ENCODE assay signal across 15 cellular contexts in the genomic region with DNA sequence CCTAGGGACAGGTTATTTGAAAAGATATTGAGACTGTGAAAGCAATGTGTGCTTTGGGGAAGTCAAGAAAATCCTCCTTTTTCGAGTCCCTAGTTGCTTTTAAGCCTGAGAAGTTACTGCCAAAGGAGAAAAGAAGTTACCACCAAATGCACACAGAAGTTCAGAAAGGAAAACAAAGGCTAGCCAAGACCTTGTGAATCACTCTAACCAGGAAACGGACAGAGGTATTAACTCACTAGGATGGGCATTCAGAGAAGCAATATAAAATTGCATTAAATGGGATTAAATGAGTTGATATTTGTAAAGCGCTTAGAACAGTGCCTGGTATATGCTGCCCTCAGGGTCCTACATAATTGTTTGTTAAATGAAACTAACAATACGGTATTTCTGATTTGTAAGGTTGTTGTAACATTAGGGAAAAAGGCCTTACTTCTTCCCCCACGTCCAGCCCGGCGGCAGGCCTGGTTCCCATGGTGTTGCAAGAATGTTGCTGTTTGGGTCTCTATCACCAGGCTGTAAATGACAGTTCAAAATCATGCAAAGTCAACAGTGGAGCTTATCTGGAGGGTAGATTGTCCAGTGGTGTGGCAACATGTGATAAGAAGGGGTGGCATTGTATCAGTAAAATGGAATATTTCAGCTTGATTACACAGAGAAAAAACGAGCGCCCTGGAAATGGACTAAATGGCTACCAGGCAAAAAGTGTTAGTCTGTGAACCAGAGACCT. TPM values are rescaled to one million over a fixed set of nuclear protein-coding genes. Genes with fewer than 3 reads are reported as not detected.
A peak's percentile ranks its signal among the peaks of the same experiment; 100 is the strongest.
DNase-seq lines count a peak whose midpoint lies in the region; ATAC-seq, FAIRE-seq and TF ChIP-seq lines count a peak whose summit lies in the region.
"Had no signal": no experiment of that assay in that cellular context is flagged by ENCODE, and none has a peak within 500 bp of the region (broad histone marks: within the 10 kb centered on the region; RNA-seq: fewer than 3 reads in every experiment).

No MANE protein-coding gene starts in this region.

- WGBS in body of pancreas, 2 donors = 39 to 49% methylated on average over 9 of the region's 9 CpGs

- peak; percentile 60 for ATAC-seq in body of pancreas
- ATAC-seq in GM19035 (IDR thresholded peaks at IDR 0.05; ENCODE audit: unreplicated experiment) = no peak
- ATAC-seq in Right ventricle myocardium superior (ENCODE audit: poor library complexity) = no peak

- no peak for TF ChIP-seq POLR2A in body of pancreas (IDR thresholded peaks at IDR 0.05)

- peaks cover 11% of the 10 kb centered on the region for H3K27me3 ChIP-seq in left ventricle myocardium inferior (ENCODE audit: low read depth)
- H3K27me3 ChIP-seq in right atrium auricular region = no peaks in the 10 kb centered on the region
- no peaks in the 10 kb centered on the region for H3K27me3 ChIP-seq in body of pancreas

- H3K4me1 ChIP-seq in left ventricle myocardium inferior = peaks cover 22% of the 10 kb centered on the region
- H3K4me1 ChIP-seq in right atrium auricular region = peaks cover 0 to 26% of the 10 kb centered on the region in 2 donors
- peaks cover 25% of the 10 kb centered on the region for H3K4me1 ChIP-seq in body of pancreas
- H3K4me1 ChIP-seq: adrenal gland had no signal

- H3K36me3 ChIP-seq in left ventricle myocardium inferior = no peaks in the 10 kb centered on the region
- H3K36me3 ChIP-seq in right atrium auricular region = no peaks in the 10 kb centered on the region
- H3K36me3 ChIP-seq in body of pancreas (replicated peaks in 1 of 2; ENCODE audit: insufficient read depth in 1 of 2, low read depth in 2 of 2) = no peaks in the 10 kb centered on the region
- H3K36me3 ChIP-seq: adrenal gland had no signal

- no peak for DNase-seq in left ventricle myocardium inferior
- DNase-seq in right atrium auricular region (ENCODE audit: low spot score) = no peak
- DNase-seq in body of pancreas = peak in 2 of 4 donors; percentile 27 to 29
- no peak for DNase-seq in urothelium cell line (ENCODE audit: low spot score)
- DNase-seq in epidermal melanocyte (ENCODE audit: insufficient read length, low spot score) = no peak
- DNase-seq in Right ventricle myocardium superior = no peak
- DNase-seq: ACHN; activated CD4-positive, alpha-beta T cell treated with anti-CD3 and anti-CD28 coated beads, Interleukin-2, amount 50 U/mL, for 4 hours; adrenal gland; NCI-H1105 treated with DMSO at 0.1 percent for 48 hours; NCI-H82; occipital lobe had no signal

- no peak overlapping the region for H3K4me3 ChIP-seq in left ventricle myocardium inferior
- no peak overlapping the region for H3K4me3 ChIP-seq in right atrium auricular region
- no peak overlapping the region for H3K4me3 ChIP-seq in body of pancreas
- H3K4me3 ChIP-seq: adrenal gland had no signal

- FAIRE-seq in islet of Langerhans (lab: Jason Lieb, UNC) (peak; percentile 9), urothelium cell line (lab: Jason Lieb, UNC) (peak; percentile 35)
- FAIRE-seq: GM18507 had no signal

- TF ChIP-seq CTCF in left ventricle myocardium inferior (IDR thresholded peaks at IDR 0.05; ENCODE audit: borderline replicate concordance) = no peak
- TF ChIP-seq CTCF in right atrium auricular region (IDR thresholded peaks at IDR 0.05) = no peak
- TF ChIP-seq CTCF in body of pancreas (IDR thresholded peaks at IDR 0.05) = no peak

- peak overlapping the region; percentile 57 for H3K27ac ChIP-seq in left ventricle myocardium inferior (replicated peaks)
- H3K27ac ChIP-seq in right atrium auricular region = peak overlapping the region in 1 of 2 donors; percentile 76
- H3K27ac ChIP-seq in body of pancreas = peak overlapping the region in 3 of 4 donors; percentile 60 to 67 (median 61)

- no peaks in the 10 kb centered on the region for H3K9me3 ChIP-seq in left ventricle myocardium inferior (replicated peaks)
- H3K9me3 ChIP-seq in right atrium auricular region = no peaks in the 10 kb centered on the region
- no peaks in the 10 kb centered on the region for H3K9me3 ChIP-seq in body of pancreas
- H3K9me3 ChIP-seq: adrenal gland had no signal

- intact Hi-C loops in left ventricle myocardium inferior (cut with micrococcal nuclease) = no loop called here
- intact Hi-C loops in body of pancreas (cut with DNase I) = no loop called here
- intact Hi-C loops in Right ventricle myocardium superior (cut with DNase I) = no loop called here

RNA-seq across cellular contexts. Expression of gene TMA7B, which starts 7.1 kb away (rescaled TPM):
- total RNA-seq in left ventricle myocardium inferior (not detected), right atrium auricular region (not detected), body of pancreas (not detected), Right ventricle myocardium superior (not detected)
- total RNA-seq: adrenal gland, occipital lobe had no signal

RNA-seq across cellular contexts. Expression of gene FAM83F, which starts 27.5 kb away (rescaled TPM):
- total RNA-seq in left ventricle myocardium inferior = 4.4 TPM
- total RNA-seq in right atrium auricular region = 1 to 10 TPM; 4.4 to 4.6 TPM
- total RNA-seq in body of pancreas = 1 to 10 TPM; 8.9 to 9.1 TPM
- 4.9 TPM for total RNA-seq in Right ventricle myocardium superior
